In the genomic region with DNA sequence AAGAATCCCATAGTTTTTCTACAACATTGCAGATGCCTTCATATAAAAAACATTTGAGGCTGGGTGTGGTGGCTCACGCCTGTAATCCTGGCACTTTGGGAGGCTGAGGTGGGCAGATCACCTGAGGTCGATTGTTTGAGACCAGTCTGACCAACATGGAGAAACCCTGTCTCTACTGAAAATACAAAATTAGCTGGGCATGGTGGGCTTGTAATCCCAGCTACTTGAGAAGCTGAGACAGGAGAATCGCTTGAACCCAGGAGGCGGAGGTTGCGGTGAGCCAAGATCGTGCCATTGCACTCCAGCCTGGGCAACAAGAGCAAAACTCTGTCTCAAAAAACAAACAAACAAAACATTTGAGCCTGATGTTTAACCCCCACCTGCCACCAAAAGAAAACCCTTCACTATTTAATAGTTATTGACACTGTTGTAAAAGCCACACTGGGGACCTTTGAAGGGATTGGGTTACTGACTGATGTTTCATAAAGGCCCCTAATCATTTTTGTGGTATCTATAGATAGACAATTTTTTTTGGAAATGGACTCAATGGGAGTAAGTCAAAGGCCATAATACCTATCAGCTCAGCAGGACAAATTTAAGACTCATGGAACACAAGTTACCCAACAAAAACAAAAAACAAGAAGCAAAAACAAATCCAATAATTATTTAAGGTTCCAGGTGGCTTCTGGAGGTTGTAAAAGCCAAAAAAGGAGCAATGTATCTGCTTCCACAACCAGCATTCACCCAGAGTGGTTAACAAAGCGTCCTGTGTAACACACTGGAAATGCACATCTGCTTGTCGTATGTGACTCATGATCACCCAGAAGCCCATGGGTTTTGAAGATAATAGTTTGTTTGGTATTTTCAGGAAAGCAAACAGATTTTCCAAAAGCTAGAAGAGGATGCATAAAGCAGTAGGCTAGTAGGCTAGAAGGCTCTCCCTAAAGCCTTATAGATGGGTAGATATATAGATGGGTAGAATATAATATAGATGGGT, we compare ENCODE assay signal across 8 cellular contexts. TPM values are rescaled to one million over a fixed set of nuclear protein-coding genes. Genes with fewer than 3 reads are reported as not detected.
A peak's percentile ranks its signal among the peaks of the same experiment; 100 is the strongest.
DNase-seq lines count a peak whose midpoint lies in the region; ATAC-seq and TF ChIP-seq lines count a peak whose summit lies in the region.
"Had no signal": no experiment of that assay in that cellular context is flagged by ENCODE, and none has a peak within 500 bp of the region (broad histone marks: within the 10 kb centered on the region; RNA-seq: fewer than 3 reads in every experiment).

No MANE protein-coding gene starts in this region.

- CTCF ChIA-PET in CD4-positive, alpha-beta T cell (lab: Charles Lee): interaction anchor here (1.2 to 2.2 kb wide), 2 partner anchors 64 to 68 kb away, joined by 3 to 8 read pairs; no protein-coding TSS in a partner anchor

- H3K36me3 Mint-ChIP-seq in CD4-positive, alpha-beta T cell (ENCODE audit: low read depth): peaks cover 2% of the 10 kb centered on the region
- H3K36me3 Mint-ChIP-seq in activated T-helper 17 cell treated with anti-CD3 and anti-CD28 coated beads, Interleukin-2, amount 50 U/mL, for 72 hours (ENCODE audit: low read depth): no peaks in the 10 kb centered on the region
- peaks cover 0 to 4% (median 0%) of the 10 kb centered on the region in 3 donors for H3K36me3 Mint-ChIP-seq in immature natural killer cell

- H3K27me3 ChIP-seq in CD4-positive, alpha-beta T cell (ENCODE audit: control insufficient read depth, insufficient read depth, low read length): peaks cover 5% of the 10 kb centered on the region
- H3K27me3 ChIP-seq: pancreas had no signal

- peaks cover 9% of the 10 kb centered on the region for H3K27me3 Mint-ChIP-seq in CD4-positive, alpha-beta T cell
- peaks cover 11% of the 10 kb centered on the region for H3K27me3 Mint-ChIP-seq in activated T-helper 17 cell treated with anti-CD3 and anti-CD28 coated beads, Interleukin-2, amount 50 U/mL, for 72 hours
- peaks cover 10 to 22% (median 17%) of the 10 kb centered on the region in 3 donors for H3K27me3 Mint-ChIP-seq in immature natural killer cell (ENCODE audit: low read depth in 3 of 3)

- intact Hi-C loops in CD4-positive, alpha-beta T cell (cut with DNase I, micrococcal nuclease): loop anchor here in 1 of 2 experiments (5.0 kb wide), 1 partner anchor 42 kb away; a partner anchor contains a TSS

- POLR2A ChIA-PET in CD4-positive, alpha-beta T cell (lab: Charles Lee): interaction anchor here (1.3 to 2.7 kb wide), 3 partner anchors 8 to 33 kb away, joined by 3 to 9 read pairs (median 6); no protein-coding TSS in a partner anchor

- peak overlapping the region; percentile 59 for H3K27ac Mint-ChIP-seq in CD4-positive, alpha-beta T cell
- peak overlapping the region; percentile 51 for H3K27ac Mint-ChIP-seq in activated T-helper 17 cell treated with anti-CD3 and anti-CD28 coated beads, Interleukin-2, amount 50 U/mL, for 72 hours
- H3K27ac Mint-ChIP-seq in immature natural killer cell: peak overlapping the region in 5 of 6 donors; percentile 14 to 84 (median 46)

- H3K9me3 Mint-ChIP-seq in CD4-positive, alpha-beta T cell: no peaks in the 10 kb centered on the region
- no peaks in the 10 kb centered on the region for H3K9me3 Mint-ChIP-seq in activated T-helper 17 cell treated with anti-CD3 and anti-CD28 coated beads, Interleukin-2, amount 50 U/mL, for 72 hours
- no peaks in the 10 kb centered on the region for H3K9me3 Mint-ChIP-seq in immature natural killer cell

- ATAC-seq in CD4-positive, alpha-beta T cell (ENCODE audit: poor library complexity): peak; percentile 18
- ATAC-seq in activated T-helper 17 cell treated with anti-CD3 and anti-CD28 coated beads, Interleukin-2, amount 50 U/mL, for 72 hours (replicated peaks): peak; percentile 25
- ATAC-seq in HG03342 (IDR thresholded peaks at IDR 0.05; ENCODE audit: unreplicated experiment) (no peak), HG03039 (IDR thresholded peaks at IDR 0.05; ENCODE audit: unreplicated experiment) (no peak), GM19023 (IDR thresholded peaks at IDR 0.05; ENCODE audit: unreplicated experiment) (no peak)

- H3K4me1 Mint-ChIP-seq in CD4-positive, alpha-beta T cell (ENCODE audit: low read depth): peaks cover 74% of the 10 kb centered on the region
- H3K4me1 Mint-ChIP-seq in activated T-helper 17 cell treated with anti-CD3 and anti-CD28 coated beads, Interleukin-2, amount 50 U/mL, for 72 hours: peaks cover 37% of the 10 kb centered on the region
- H3K4me1 Mint-ChIP-seq in immature natural killer cell: peaks cover 62 to 78% of the 10 kb centered on the region in 2 donors

- no peak for DNase-seq in CD4-positive, alpha-beta T cell
- DNase-seq in H4 (ENCODE audit: low spot score) (peak; percentile 72), immature natural killer cell (no peak)
- DNase-seq: pancreas had no signal

- H3K27ac ChIP-seq in CD4-positive, alpha-beta T cell (ENCODE audit: low read depth, low read length): no peak overlapping the region
- H3K27ac ChIP-seq: pancreas had no signal

- H3K4me3 Mint-ChIP-seq in CD4-positive, alpha-beta T cell: peak overlapping the region; percentile 47
- peak overlapping the region; percentile 39 for H3K4me3 Mint-ChIP-seq in activated T-helper 17 cell treated with anti-CD3 and anti-CD28 coated beads, Interleukin-2, amount 50 U/mL, for 72 hours
- H3K4me3 Mint-ChIP-seq in immature natural killer cell: peak overlapping the region; percentile 44 to 68 (median 54)

- no peaks in the 10 kb centered on the region for H3K9me3 ChIP-seq in CD4-positive, alpha-beta T cell (ENCODE audit: control insufficient read depth, low read length)
- H3K9me3 ChIP-seq: pancreas had no signal

- no peak for TF ChIP-seq CTCF in CD4-positive, alpha-beta T cell (IDR thresholded peaks at IDR 0.05)

RNA-seq across cellular contexts. Expression of a gene that starts 41.2 kb away (rescaled TPM):
- total RNA-seq in CD4-positive, alpha-beta T cell: 1 to 10 TPM; 1.7 to 1.8 TPM
- 0.12 and 0.31 TPM in 2 replicates for total RNA-seq in H4 (2014; rRNA removed; shearing (Covaris generic))
- under 1 TPM; 0.17 to 0.53 TPM for total RNA-seq in activated T-helper 17 cell treated with anti-CD3 and anti-CD28 coated beads, Interleukin-2, amount 50 U/mL, for 72 hours
- polyA plus RNA-seq in immature natural killer cell: 1 to 10 TPM; 1.1 to 3.3 (median 2.0) TPM

Comparison
In these comparisons a context has a peak if more than half of its experiments do, and no peak if none do; other contexts are left out.
1. ATAC-seq: peak in CD4-positive, alpha-beta T cell (single experiment) and activated T-helper 17 cell treated with anti-CD3 and anti-CD28 coated beads, Interleukin-2, amount 50 U/mL, for 72 hours (single experiment); none in HG03342 (single experiment), HG03039 (single experiment) and GM19023 (single experiment).
2. Peak in every context shown above with its lines, with median percentiles within 50 percentile points of each other: H3K27ac Mint-ChIP-seq and H3K4me3 Mint-ChIP-seq.